10 cellular contexts compared by ENCODE assay signal in genomic region chr9:91245432-91246313, GRCh38.
DNase-seq lines count a peak whose midpoint lies in the region; ATAC-seq and TF ChIP-seq lines count a peak whose summit lies in the region.
"Had no signal": no experiment of that assay in that cellular context is flagged by ENCODE, and none has a peak within 500 bp of the region (broad histone marks: within the 10 kb centered on the region; RNA-seq: fewer than 3 reads in every experiment).

No MANE protein-coding gene starts in this region.

- no peak for TF ChIP-seq RAD21 in HCT116 (IDR thresholded peaks at IDR 0.05; ENCODE audit: low read depth)

- no peaks in the 10 kb centered on the region for H3K27me3 ChIP-seq in HCT116 (ENCODE audit: insufficient read depth, low read length)
- no peaks in the 10 kb centered on the region for H3K27me3 ChIP-seq in Peyer's patch
- H3K27me3 ChIP-seq in spleen (replicated peaks in 1 of 7) = no peaks in the 10 kb centered on the region
- H3K27me3 ChIP-seq: heart left ventricle, pancreas had no signal

- ATAC-seq in HCT116 = 0 out of 2 replicates have a peak, but pooled peaks have one; percentile 27
- ATAC-seq in activated T-cell treated with anti-CD3 and anti-CD28 coated beads, Interleukin-2, amount 50 U/mL, for 72 hours (replicated peaks in 1 of 2) = peak; percentile 92 to 97
- ATAC-seq in left lobe of liver = no peak

- DNase-seq in Calu3 (peak; percentile 3), HCT116 (ENCODE audit: low read depth, low spot score) (no peak), immature natural killer cell (peak; percentile 18 to 29 (median 21)), Peyer's patch (no peak), left lobe of liver (ENCODE audit: low spot score) (no peak), foreskin melanocyte (no peak), spleen (no peak)
- DNase-seq in activated T-cell treated with anti-CD3 and anti-CD28 coated beads, Interleukin-2, amount 50 U/mL, for 72 hours = peak; percentile 12 to 23
- DNase-seq: heart left ventricle, pancreas had no signal

- H3K9me2 ChIP-seq in HCT116 (ENCODE audit: insufficient read depth) = no peaks in the 10 kb centered on the region

- CTCF ChIA-PET in Calu3 (lab: Charles Lee) = interaction anchor here (0.7 kb wide), 1 partner anchor 145 kb away, joined by 6 read pairs; no protein-coding TSS in a partner anchor
- CTCF ChIA-PET in HCT116 (lab: Charles Lee) = no interaction called here

- RAD21 ChIA-PET in HCT116 (lab: Charles Lee; ENCODE audit: low non-redundant PET in 1 of 2, low total read pairs in 2 of 2, uncharacterized antibody in 2 of 2, unreplicated experiment in 2 of 2) = no interaction called here

- 76 to 84% (median 79%) methylated on average over 8 of the region's 8 CpGs for WGBS in spleen, 5 donors

- intact Hi-C loops in Calu3 (cut with micrococcal nuclease; ENCODE audit: unreplicated experiment) (no loop called here), HCT116 (cut with micrococcal nuclease) (no loop called here), spleen (cut with DNase I; ENCODE audit: low total_unique reads) (no loop called here)

- H4K20me1 ChIP-seq in HCT116 (ENCODE audit: insufficient read depth) = no peaks in the 10 kb centered on the region

- H3K4me1 Mint-ChIP-seq in Calu3 (ENCODE audit: low read depth, unreplicated experiment) (peaks cover 36% of the 10 kb centered on the region), immature natural killer cell (peaks cover 45 to 71% of the 10 kb centered on the region in 2 donors)
- H3K4me1 Mint-ChIP-seq in activated T-cell treated with anti-CD3 and anti-CD28 coated beads, Interleukin-2, amount 50 U/mL, for 72 hours (ENCODE audit: low read depth) = peaks cover 52% of the 10 kb centered on the region

- H3K27me3 Mint-ChIP-seq in Calu3 (ENCODE audit: unreplicated experiment) = no peaks in the 10 kb centered on the region
- no peaks in the 10 kb centered on the region for H3K27me3 Mint-ChIP-seq in activated T-cell treated with anti-CD3 and anti-CD28 coated beads, Interleukin-2, amount 50 U/mL, for 72 hours (ENCODE audit: low read depth)
- H3K27me3 Mint-ChIP-seq in immature natural killer cell (ENCODE audit: low read depth in 3 of 3) = peaks cover 0 to 3% (median 0%) of the 10 kb centered on the region in 3 donors

- H2AFZ ChIP-seq in HCT116 (ENCODE audit: low read depth, low read length, poor library complexity, severe bottlenecking) = no peak overlapping the region

- TF ChIP-seq CTCF in Calu3 (IDR thresholded peaks at IDR 0.05; ENCODE audit: unreplicated experiment) (no peak), HCT116 (IDR thresholded peaks at IDR 0.05 in 2 of 3, conservative IDR thresholded peaks at IDR 0.05 in 1 of 3; ENCODE audit: borderline replicate concordance in 1 of 3, insufficient read depth in 1 of 3, low read depth in 2 of 3, low read length in 2 of 3) (no peak), Peyer's patch (IDR thresholded peaks at IDR 0.05) (no peak), spleen (IDR thresholded peaks at IDR 0.05 in 8 of 11, conservative IDR thresholded peaks at IDR 0.05 in 3 of 11) (no peak)

- peak overlapping the region; percentile 44 for H3K4me2 ChIP-seq in HCT116 (ENCODE audit: low read length)

- POLR2A ChIA-PET in HCT116 (lab: Charles Lee) = no interaction called here

- TF ChIP-seq POLR2A in HCT116 (IDR thresholded peaks at IDR 0.05; ENCODE audit: borderline replicate concordance, extremely low read depth, insufficient read depth, insufficient read length) (no peak), Peyer's patch (IDR thresholded peaks at IDR 0.05) (no peak), spleen (IDR thresholded peaks at IDR 0.05) (no peak)

- H3K27ac ChIP-seq in HCT116 (ENCODE audit: low read depth, low read length) (no peak overlapping the region), Peyer's patch (no peak overlapping the region), spleen (peak overlapping the region in 2 of 8 donors; percentile 12 to 17)
- H3K27ac ChIP-seq: heart left ventricle, pancreas had no signal

- H3K9ac ChIP-seq in HCT116 (ENCODE audit: low read length) = 0 out of 2 replicates have a peak overlapping the region, but pooled peaks have one; percentile 25

- H3K9me3 Mint-ChIP-seq in Calu3 (ENCODE audit: low read depth, unreplicated experiment) (no peaks in the 10 kb centered on the region), immature natural killer cell (no peaks in the 10 kb centered on the region)
- H3K9me3 Mint-ChIP-seq in activated T-cell treated with anti-CD3 and anti-CD28 coated beads, Interleukin-2, amount 50 U/mL, for 72 hours = no peaks in the 10 kb centered on the region

- H3K4me3 ChIP-seq in HCT116 (replicated peaks in 1 of 2; ENCODE audit: low read depth in 1 of 2, low read length in 2 of 2) = no peak overlapping the region
- H3K4me3 ChIP-seq in Peyer's patch = no peak overlapping the region
- H3K4me3 ChIP-seq in spleen = no peak overlapping the region
- H3K4me3 ChIP-seq: heart left ventricle, pancreas had no signal

- no peak overlapping the region for H3K4me3 Mint-ChIP-seq in Calu3 (ENCODE audit: low read depth, unreplicated experiment)
- H3K4me3 Mint-ChIP-seq in activated T-cell treated with anti-CD3 and anti-CD28 coated beads, Interleukin-2, amount 50 U/mL, for 72 hours = peak overlapping the region; percentile 30 to 73
- H3K4me3 Mint-ChIP-seq in immature natural killer cell = peak overlapping the region; percentile 12 to 62 (median 30)

- no peaks in the 10 kb centered on the region for H3K36me3 ChIP-seq in HCT116 (ENCODE audit: control insufficient read depth in 1 of 2, insufficient read depth in 2 of 2, low read length in 2 of 2)
- no peaks in the 10 kb centered on the region for H3K36me3 ChIP-seq in Peyer's patch
- peaks cover 0 to 8% (median 0%) of the 10 kb centered on the region in 6 donors for H3K36me3 ChIP-seq in spleen
- H3K36me3 ChIP-seq: heart left ventricle, pancreas had no signal

- H3K27ac Mint-ChIP-seq in Calu3 (ENCODE audit: unreplicated experiment) = peak overlapping the region; percentile 61
- peak overlapping the region; percentile 89 for H3K27ac Mint-ChIP-seq in activated T-cell treated with anti-CD3 and anti-CD28 coated beads, Interleukin-2, amount 50 U/mL, for 72 hours
- peak overlapping the region; percentile 51 to 90 (median 81) for H3K27ac Mint-ChIP-seq in immature natural killer cell

- BruUV-seq in Calu3 (replicated peaks; lab: Mats Ljungman, UMichigan) = no TSS peak
- no TSS peak for BruUV-seq in HCT116 (replicated peaks; lab: Mats Ljungman, UMichigan)

- H3K9me3 ChIP-seq in HCT116 (ENCODE audit: control insufficient read depth in 1 of 2, insufficient read depth in 1 of 2, low read depth in 1 of 2, low read length in 2 of 2) = no peaks in the 10 kb centered on the region
- no peaks in the 10 kb centered on the region for H3K9me3 ChIP-seq in Peyer's patch
- no peaks in the 10 kb centered on the region for H3K9me3 ChIP-seq in spleen
- H3K9me3 ChIP-seq: heart left ventricle, pancreas had no signal

- H3K79me2 ChIP-seq in HCT116 (ENCODE audit: insufficient read depth, low read length) = no peaks in the 10 kb centered on the region

- H3K4me1 ChIP-seq in HCT116 (ENCODE audit: control insufficient read depth in 1 of 2, insufficient read depth in 2 of 2, low read length in 2 of 2) (peaks cover 10 to 22% of the 10 kb centered on the region in 2 experiments), Peyer's patch (no peaks in the 10 kb centered on the region), spleen (peaks cover 0 to 13% (median 1%) of the 10 kb centered on the region in 6 donors)
- H3K4me1 ChIP-seq: pancreas had no signal

- H3K36me3 Mint-ChIP-seq in Calu3 (ENCODE audit: insufficient read depth, unreplicated experiment) (no peaks in the 10 kb centered on the region), immature natural killer cell (peaks cover 0 to 9% (median 0%) of the 10 kb centered on the region in 3 donors)
- peaks cover 6 to 9% of the 10 kb centered on the region in 2 donors for H3K36me3 Mint-ChIP-seq in activated T-cell treated with anti-CD3 and anti-CD28 coated beads, Interleukin-2, amount 50 U/mL, for 72 hours (ENCODE audit: insufficient read depth in 2 of 2)

TF ChIP-seq in HCT116, 20 proteins besides CTCF, POLR2A, EP300 and RAD21:
- TF ChIP-seq SRF (IDR thresholded peaks at IDR 0.05; ENCODE audit: low read depth) (peak; percentile 87), ZBTB33 (IDR thresholded peaks at IDR 0.05; ENCODE audit: extremely low read depth, insufficient replicate concordance, low read length) (no peak), POLR2AphosphoS5 (IDR thresholded peaks at IDR 0.05; ENCODE audit: low read depth, low read length) (no peak), YY1 (IDR thresholded peaks at IDR 0.05; ENCODE audit: extremely low read depth, insufficient replicate concordance, low read depth, low read length) (no peak), SP1 (IDR thresholded peaks at IDR 0.05; ENCODE audit: low read depth) (peak; percentile 21; the same call in 1 of the 2 replicates)
TF ChIP-seq in HCT116: peak in this region for 2.

Comparison
In these comparisons a context has a peak if more than half of its experiments do, and no peak if none do; other contexts are left out.
1. DNase-seq: peak in Calu3 (single experiment), activated T-cell treated with anti-CD3 and anti-CD28 coated beads, Interleukin-2, amount 50 U/mL, for 72 hours (2 of 2) and immature natural killer cell (3 of 3); none in HCT116 (single experiment), Peyer's patch (0 of 3), left lobe of liver (single experiment), foreskin melanocyte (single experiment) and spleen (single experiment).
2. Peak in every context shown above with its lines, with median percentiles within 50 percentile points of each other: H3K27ac Mint-ChIP-seq.